In the genomic region with DNA sequence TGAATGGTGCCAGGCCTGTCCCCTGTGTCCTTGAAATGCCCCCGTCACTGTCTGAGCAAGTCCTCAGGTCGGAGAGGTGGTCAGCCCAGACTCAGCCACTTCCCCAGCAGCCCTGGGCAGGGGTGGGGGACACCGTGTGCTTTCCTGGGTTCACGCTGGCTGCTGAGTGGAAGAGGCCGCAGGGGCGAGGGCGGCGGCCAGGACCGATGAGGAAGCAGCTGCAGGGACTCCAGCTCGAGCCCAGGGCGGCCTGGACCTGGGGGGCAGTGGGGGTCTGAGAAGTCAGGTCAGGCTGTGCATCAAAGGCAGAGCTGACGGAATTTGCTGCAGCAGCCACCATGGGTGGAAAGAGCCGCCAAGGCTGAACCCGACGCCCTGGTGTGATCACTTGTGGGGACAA, we compare ENCODE assay signal across 13 cellular contexts.
"Had no signal": no experiment of that assay in that cellular context is flagged by ENCODE, and none has a peak within 500 bp of the region (broad histone marks: within the 10 kb centered on the region; RNA-seq: fewer than 3 reads in every experiment).

No MANE protein-coding gene starts in this region.

- H3K4me3 Mint-ChIP-seq: neural progenitor cell had no signal

- H3K27ac ChIP-seq: dorsolateral prefrontal cortex, esophagus squamous epithelium, left lung, neural progenitor cell, parathyroid adenoma, skin epidermis, thyroid gland, vagina had no signal

- DNase-seq: activated CD8-positive, alpha-beta memory T cell treated with anti-CD3 and anti-CD28 coated beads for 24 hours; esophagus squamous epithelium; foreskin fibroblast; mesendoderm; retina; thyroid gland had no signal

- H3K4me3 ChIP-seq: dorsolateral prefrontal cortex, esophagus squamous epithelium, left lung, neural progenitor cell, skin epidermis, thyroid gland, vagina had no signal

- ATAC-seq: activated naive CD4-positive, alpha-beta T cell treated with anti-CD3 and anti-CD28 coated beads, Interleukin-2, amount 50 U/mL, for 72 hours; left lung had no signal

- H3K36me3 Mint-ChIP-seq: activated naive CD4-positive, alpha-beta T cell treated with anti-CD3 and anti-CD28 coated beads, Interleukin-2, amount 50 U/mL, for 72 hours; neural progenitor cell had no signal

- H3K9me3 Mint-ChIP-seq: activated naive CD4-positive, alpha-beta T cell treated with anti-CD3 and anti-CD28 coated beads, Interleukin-2, amount 50 U/mL, for 72 hours; neural progenitor cell had no signal

- H3K9me3 ChIP-seq: esophagus squamous epithelium, left lung, thyroid gland, vagina had no signal

- H3K27ac Mint-ChIP-seq: activated naive CD4-positive, alpha-beta T cell treated with anti-CD3 and anti-CD28 coated beads, Interleukin-2, amount 50 U/mL, for 72 hours; neural progenitor cell had no signal

- H3K27me3 ChIP-seq: thyroid gland, vagina had no signal

- H3K4me1 ChIP-seq: left lung, neural progenitor cell, parathyroid adenoma, thyroid gland, vagina had no signal

- H3K36me3 ChIP-seq: esophagus squamous epithelium, left lung, neural progenitor cell, thyroid gland, vagina had no signal
